ENCODE assay signal across 32 cellular contexts in genomic region chr18:39685303-39685902, GRCh38.
DNase-seq lines count a peak whose midpoint lies in the region; FAIRE-seq and TF ChIP-seq lines count a peak whose summit lies in the region.
"Had no signal": no experiment of that assay in that cellular context is flagged by ENCODE, and none has a peak within 500 bp of the region (broad histone marks: within the 10 kb centered on the region; RNA-seq: fewer than 3 reads in every experiment).

No MANE protein-coding gene starts in this region.

- peaks cover 20% of the 10 kb centered on the region for H3K4me1 ChIP-seq in HUES6 (ENCODE audit: control insufficient read depth, insufficient read depth, low read length)
- H3K4me1 ChIP-seq in endothelial cell of umbilical vein (ENCODE audit: control insufficient read depth, extremely low read depth, insufficient read depth, low read length) = peaks cover 5% of the 10 kb centered on the region
- H3K4me1 ChIP-seq in mammary epithelial cell (ENCODE audit: insufficient read depth, low read length) = no peaks in the 10 kb centered on the region
- H3K4me1 ChIP-seq: Caco-2, esophagus muscularis mucosa, heart left ventricle had no signal

- H3K9me3 ChIP-seq in HUES6 (ENCODE audit: control insufficient read depth, insufficient read depth, low read depth, low read length) = no peaks in the 10 kb centered on the region
- no peaks in the 10 kb centered on the region for H3K9me3 ChIP-seq in endothelial cell of umbilical vein (replicated peaks; ENCODE audit: control insufficient read depth, insufficient read depth, low read length)
- H3K9me3 ChIP-seq in mammary epithelial cell (replicated peaks; ENCODE audit: insufficient read depth, low read length) = no peaks in the 10 kb centered on the region
- H3K9me3 ChIP-seq in WERI-Rb-1 (ENCODE audit: severe bottlenecking) = no peaks in the 10 kb centered on the region
- H3K9me3 ChIP-seq: Caco-2, esophagus muscularis mucosa, heart left ventricle, MG63 had no signal

- H3K4me3 ChIP-seq in HUES6 (ENCODE audit: low read depth, low read length) (no peak overlapping the region; the same call in 1 of the 2 replicates), endothelial cell of umbilical vein (replicated peaks in 1 of 3; ENCODE audit: insufficient read depth in 1 of 3, low read depth in 1 of 3, low read length in 3 of 3) (no peak overlapping the region), mammary epithelial cell (replicated peaks in 1 of 3; ENCODE audit: insufficient read depth in 1 of 3, low read depth in 2 of 3, low read length in 3 of 3) (no peak overlapping the region), WERI-Rb-1 (ENCODE audit: low read depth, low read length) (no peak overlapping the region)
- H3K4me3 ChIP-seq: esophagus muscularis mucosa, GM23248, heart left ventricle, MG63 had no signal

- dilution Hi-C loops in endothelial cell of umbilical vein (cut with MboI; ENCODE audit: extremely low pct_ligation_motif_present, low sequenced_read_pairs) (no loop called here), mammary epithelial cell (cut with HindIII; ENCODE audit: low sequenced_read_pairs) (no loop called here)

- H3K4me1 Mint-ChIP-seq in nephron progenitor cell = peaks cover 24% of the 10 kb centered on the region
- H3K4me1 Mint-ChIP-seq: activated naive CD8-positive, alpha-beta T cell treated with anti-CD3 and anti-CD28 coated beads, Interleukin-2, amount 50 U/mL, for 24 hours had no signal

- no peak for FAIRE-seq in endothelial cell of umbilical vein (lab: Jason Lieb, UNC)

- H3K27ac Mint-ChIP-seq in nephron progenitor cell = peak overlapping the region; percentile 72
- H3K27ac Mint-ChIP-seq: activated naive CD8-positive, alpha-beta T cell treated with anti-CD3 and anti-CD28 coated beads, Interleukin-2, amount 50 U/mL, for 24 hours had no signal

- 80% methylated on average over 4 of the region's 4 CpGs for WGBS in mammary epithelial cell (ENCODE audit: low coverage, missing lambda C conversion rate)

- H3K9ac ChIP-seq in HUES6 (ENCODE audit: low read length) (peak overlapping the region; percentile 45), endothelial cell of umbilical vein (replicated peaks; ENCODE audit: extremely low read depth, insufficient read depth, low read length) (no peak overlapping the region), mammary epithelial cell (ENCODE audit: insufficient read depth, low read length) (no peak overlapping the region)
- H3K9ac ChIP-seq: GM23248, KMS-11 had no signal

- no peak overlapping the region for H3K4me3 Mint-ChIP-seq in nephron progenitor cell
- H3K4me3 Mint-ChIP-seq: activated naive CD8-positive, alpha-beta T cell treated with anti-CD3 and anti-CD28 coated beads, Interleukin-2, amount 50 U/mL, for 24 hours had no signal

- POLR2A ChIA-PET in endothelial cell of umbilical vein (lab: Charles Lee) = no interaction called here

- in situ Hi-C loops in mammary epithelial cell (cut with MboI; ENCODE audit: low sequenced_read_pairs in 2 of 2) = no loop called here

- H3K27ac ChIP-seq in HUES6 (ENCODE audit: low read depth, low read length) (no peak overlapping the region; the same call in 1 of the 2 replicates), endothelial cell of umbilical vein (ENCODE audit: insufficient read depth, low read depth, low read length) (no peak overlapping the region), mammary epithelial cell (ENCODE audit: insufficient read depth, low read depth, low read length) (no peak overlapping the region), WERI-Rb-1 (no peak overlapping the region)
- H3K27ac ChIP-seq: esophagus muscularis mucosa, GM23248, heart left ventricle, KMS-11 had no signal

- H3K9me1 ChIP-seq in endothelial cell of umbilical vein (replicated peaks; ENCODE audit: control insufficient read depth, extremely low read depth, insufficient read depth, low read length) = no peaks in the 10 kb centered on the region

- H3K36me3 ChIP-seq in HUES6 (ENCODE audit: control insufficient read depth, insufficient read depth, low read length) (no peaks in the 10 kb centered on the region), endothelial cell of umbilical vein (ENCODE audit: control insufficient read depth in 2 of 2, extremely low read depth in 1 of 2, insufficient read depth in 2 of 2, low read length in 2 of 2) (no peaks in the 10 kb centered on the region), mammary epithelial cell (ENCODE audit: insufficient read depth, low read length) (no peaks in the 10 kb centered on the region), WERI-Rb-1 (no peaks in the 10 kb centered on the region)
- H3K36me3 ChIP-seq: esophagus muscularis mucosa, heart left ventricle, MG63 had no signal

- intact Hi-C loops in endothelial cell of umbilical vein (cut with micrococcal nuclease) = no loop called here
- intact Hi-C loops in mammary epithelial cell (cut with micrococcal nuclease) = loop anchor here (10.0 kb wide), 1 partner anchor 609 kb away; no protein-coding TSS in a partner anchor

- H3K36me3 Mint-ChIP-seq in nephron progenitor cell (ENCODE audit: low read depth) = no peaks in the 10 kb centered on the region

- no peak for TF ChIP-seq POLR2A in endothelial cell of umbilical vein (IDR thresholded peaks at IDR 0.05; ENCODE audit: low read depth, low read length)

- BruUV-seq in endothelial cell of umbilical vein (replicated peaks; lab: Mats Ljungman, UMichigan) (no TSS peak), mammary epithelial cell (replicated peaks; lab: Mats Ljungman, UMichigan) (no TSS peak)

- TF ChIP-seq CTCF in endothelial cell of umbilical vein (IDR thresholded peaks at IDR 0.05; ENCODE audit: extremely low read depth in 1 of 2, insufficient read depth in 1 of 2, low read depth in 1 of 2, low read length in 2 of 2) = no peak
- TF ChIP-seq CTCF in nephron progenitor cell (IDR thresholded peaks at IDR 0.05) = no peak
- TF ChIP-seq CTCF in mammary epithelial cell (conservative IDR thresholded peaks at IDR 0.05 in 1 of 2, IDR thresholded peaks at IDR 0.05 in 1 of 2; ENCODE audit: extremely low read depth in 1 of 2, insufficient read depth in 1 of 2, low read depth in 1 of 2, low read length in 2 of 2) = no peak
- no peak for TF ChIP-seq CTCF in WERI-Rb-1 (IDR thresholded peaks at IDR 0.05; ENCODE audit: low read depth, low read length)

- H3K79me2 ChIP-seq in endothelial cell of umbilical vein (ENCODE audit: control insufficient read depth, insufficient read depth, low read length) (no peaks in the 10 kb centered on the region), mammary epithelial cell (ENCODE audit: insufficient read depth, low read length) (no peaks in the 10 kb centered on the region)

- no peak overlapping the region for H2AFZ ChIP-seq in endothelial cell of umbilical vein (ENCODE audit: low read depth, low read length)
- no peak overlapping the region for H2AFZ ChIP-seq in mammary epithelial cell (ENCODE audit: low read depth, low read length)
- H2AFZ ChIP-seq: GM23248 had no signal

- CTCF ChIA-PET in endothelial cell of umbilical vein (lab: Charles Lee) = no interaction called here
- CTCF ChIA-PET in mammary epithelial cell (lab: Charles Lee; ENCODE audit: low non-redundant PET) = no interaction called here

- H3K27me3 ChIP-seq in HUES6 (ENCODE audit: control insufficient read depth, insufficient read depth, low read length) (no peaks in the 10 kb centered on the region), endothelial cell of umbilical vein (ENCODE audit: control insufficient read depth in 2 of 2, insufficient read depth in 2 of 2, low read length in 2 of 2) (no peaks in the 10 kb centered on the region), mammary epithelial cell (ENCODE audit: insufficient read depth, low read length) (no peaks in the 10 kb centered on the region), WERI-Rb-1 (ENCODE audit: insufficient read depth, low read depth, severe bottlenecking) (no peaks in the 10 kb centered on the region)
- H3K27me3 ChIP-seq: esophagus muscularis mucosa, heart left ventricle, MG63 had no signal

- H3K9me3 Mint-ChIP-seq in nephron progenitor cell = no peaks in the 10 kb centered on the region

- DNase-seq in NCI-H146 (lab: John Stamatoyannopoulos, UW) (peak; percentile 9), NCI-H146 treated with DMSO at 0.1 percent for 48 hours (lab: John Stamatoyannopoulos, UW; ENCODE audit: unreplicated experiment) (no peak), endothelial cell of umbilical vein (ENCODE audit: low read depth, low spot score) (peak; percentile 2), nephron progenitor cell (no peak), mammary epithelial cell (no peak), WERI-Rb-1 (no peak), OCI-M1 (lab: John Stamatoyannopoulos, UW) (no peak)
- DNase-seq: 8988T; activated CD4-positive, alpha-beta T cell treated with anti-CD3 and anti-CD28 coated beads, Interleukin-2, amount 50 U/mL, for 4 hours; activated naive CD4-positive, alpha-beta T cell; activated naive CD8-positive, alpha-beta T cell treated with anti-CD3 and anti-CD28 coated beads, Interleukin-2, amount 50 U/mL, for 24 hours; activated T-cell treated with anti-CD3 and anti-CD28 coated beads, Interleukin-2, amount 50 U/mL, for 48 hours; C1 segment of cervical spinal cord; Caco-2; central memory CD4-positive, alpha-beta T cell; DMS79; foreskin fibroblast; GF-D8; GM23248; heart left ventricle; left cardiac atrium; MG63; NCI-H1105; NCI-H2029; NCI-H526 treated with DMSO at 0.1 percent for 48 hours; right cardiac atrium; RPMI8226; stimulated activated CD4-positive, alpha-beta T cell treated with anti-CD3 and anti-CD28 coated beads, Interleukin-1b, Interleukin-23, amount 100 ng/mL, for 48 hours; stimulated activated naive CD4-positive, alpha-beta T cell treated with Interleukin-2 at 50 U/mL for 16 hours had no signal

- no peaks in the 10 kb centered on the region for H3K27me3 Mint-ChIP-seq in nephron progenitor cell (ENCODE audit: low read depth, poor library complexity)
- H3K27me3 Mint-ChIP-seq: activated naive CD8-positive, alpha-beta T cell treated with anti-CD3 and anti-CD28 coated beads, Interleukin-2, amount 50 U/mL, for 24 hours had no signal

- H4K20me1 ChIP-seq in endothelial cell of umbilical vein (replicated peaks; ENCODE audit: control insufficient read depth, extremely low read depth, insufficient read depth, low read length) (no peaks in the 10 kb centered on the region), mammary epithelial cell (ENCODE audit: insufficient read depth, low read length) (no peaks in the 10 kb centered on the region)

- no peak overlapping the region for H3K4me2 ChIP-seq in endothelial cell of umbilical vein (ENCODE audit: insufficient read depth, low read length)
- H3K4me2 ChIP-seq in mammary epithelial cell (ENCODE audit: insufficient read depth, low read depth, low read length) = no peak overlapping the region
- H3K4me2 ChIP-seq: KMS-11 had no signal

TF ChIP-seq in endothelial cell of umbilical vein, 7 proteins besides CTCF, POLR2A, EP300 and RAD21 (continues in another document):
- TF ChIP-seq MYC (IDR thresholded peaks at IDR 0.05; ENCODE audit: low read depth, low read length) (no peak), POLR2AphosphoS5 (IDR thresholded peaks at IDR 0.05; ENCODE audit: insufficient read depth, low read depth, low read length) (no peak), MAX (IDR thresholded peaks at IDR 0.05; ENCODE audit: insufficient read depth, insufficient read length) (no peak), GATA2 (IDR thresholded peaks at IDR 0.05; ENCODE audit: insufficient read depth, insufficient read length, low read depth, low read length) (no peak)

Comparison
In these comparisons a context has a peak if more than half of its experiments do, and no peak if none do; other contexts are left out.
1. DNase-seq: peak in NCI-H146 (single experiment) and endothelial cell of umbilical vein (single experiment); none in NCI-H146 treated with DMSO at 0.1 percent for 48 hours (single experiment), nephron progenitor cell (single experiment), mammary epithelial cell (single experiment), WERI-Rb-1 (single experiment) and OCI-M1 (single experiment).